Comparison of ENCODE assay signal across 8 cellular contexts in genomic region chr4:4762909-4763814, GRCh38.
DNase-seq lines count a peak whose midpoint lies in the region; ATAC-seq and TF ChIP-seq lines count a peak whose summit lies in the region.

No MANE protein-coding gene starts in this region.

- H3K4me2 ChIP-seq in fibroblast of lung (ENCODE audit: extremely low read depth, insufficient read depth, low read length) = no peak overlapping the region

- TF ChIP-seq CTCF in fibroblast of lung (conservative IDR thresholded peaks at IDR 0.05 in 1 of 2, IDR thresholded peaks at IDR 0.05 in 1 of 2; ENCODE audit: low read depth in 1 of 2, low read length in 2 of 2) = no peak
- TF ChIP-seq CTCF in upper lobe of right lung (IDR thresholded peaks at IDR 0.05) = no peak

- H3K4me3 ChIP-seq in fibroblast of lung (replicated peaks in 1 of 4; ENCODE audit: control extremely low read depth in 1 of 4, insufficient read depth in 1 of 4, low read depth in 3 of 4, low read length in 4 of 4) (no peak overlapping the region), upper lobe of right lung (no peak overlapping the region)

- ATAC-seq in GM18517 (IDR thresholded peaks at IDR 0.05; ENCODE audit: unreplicated experiment) = peak; percentile 91
- ATAC-seq in HG02852 (IDR thresholded peaks at IDR 0.05; ENCODE audit: unreplicated experiment) = peak; percentile 89
- peak; percentile 17 for ATAC-seq in upper lobe of right lung

- no peaks in the 10 kb centered on the region for H4K20me1 ChIP-seq in fibroblast of lung (ENCODE audit: control insufficient read depth, extremely low read depth, insufficient read depth, low read length)

- H3K27me3 ChIP-seq in fibroblast of lung (ENCODE audit: control insufficient read depth, insufficient read depth, low read length) (no peaks in the 10 kb centered on the region), upper lobe of right lung (no peaks in the 10 kb centered on the region)

- H3K4me1 ChIP-seq in fibroblast of lung (ENCODE audit: control insufficient read depth, extremely low read depth, insufficient read depth, low read length) = no peaks in the 10 kb centered on the region
- H3K4me1 ChIP-seq in upper lobe of right lung = no peaks in the 10 kb centered on the region

- intact Hi-C loops in upper lobe of right lung (cut with DNase I) = no loop called here

- H2AFZ ChIP-seq in fibroblast of lung (ENCODE audit: low read length) = no peak overlapping the region

- H3K27ac ChIP-seq in fibroblast of lung (ENCODE audit: insufficient read depth, low read length) (no peak overlapping the region), upper lobe of right lung (no peak overlapping the region)

- H3K9ac ChIP-seq in fibroblast of lung (ENCODE audit: insufficient read depth, low read length) = no peak overlapping the region

- no peaks in the 10 kb centered on the region for H3K79me2 ChIP-seq in fibroblast of lung (ENCODE audit: control insufficient read depth, insufficient read depth, low read length)

- DNase-seq in 8988T (peak; percentile 52), fibroblast of lung (ENCODE audit: low read depth in 2 of 2) (peak; percentile 49 to 66), upper lobe of right lung (peak; percentile 12), kidney glomerular epithelial cell (lab: John Stamatoyannopoulos, UW) (no peak), NCI-H345 treated with DMSO at 0.1 percent for 48 hours (lab: John Stamatoyannopoulos, UW; ENCODE audit: unreplicated experiment) (no peak)

- H3K9me3 ChIP-seq in fibroblast of lung (ENCODE audit: control insufficient read depth, insufficient read depth, low read depth, low read length) = no peaks in the 10 kb centered on the region
- no peaks in the 10 kb centered on the region for H3K9me3 ChIP-seq in upper lobe of right lung

- no peaks in the 10 kb centered on the region for H3K36me3 ChIP-seq in fibroblast of lung (ENCODE audit: control insufficient read depth, insufficient read depth, low read length)
- no peaks in the 10 kb centered on the region for H3K36me3 ChIP-seq in upper lobe of right lung

TF ChIP-seq in PFSK-1, 5 proteins besides CTCF, POLR2A, EP300 and RAD21:
- TF ChIP-seq POLR2AphosphoS5 (IDR thresholded peaks at IDR 0.05; ENCODE audit: low read depth, low read length) (0 out of 2 replicates have a peak, but pooled peaks have one; percentile 39), FOXP2 (optimal IDR thresholded peaks at IDR 0.05; ENCODE audit: borderline replicate concordance, extremely low read depth, extremely low read length, insufficient read depth) (no peak), TAF1 (IDR thresholded peaks at IDR 0.05; ENCODE audit: borderline replicate concordance, insufficient read depth, low read length) (peak; percentile 33; the same call in 1 of the 2 replicates), REST (IDR thresholded peaks at IDR 0.05; ENCODE audit: insufficient read depth in 1 of 2, low read depth in 2 of 2, low read length in 2 of 2) (peak in 1 of 2 experiments; percentile 60; a peak in 1 of 4 replicates), SIN3A (IDR thresholded peaks at IDR 0.05; ENCODE audit: borderline replicate concordance, insufficient read depth, low read length) (peak; percentile 63; the same call in 1 of the 2 replicates)
TF ChIP-seq in PFSK-1: peak in this region for 4.

Comparison
In these comparisons a context has a peak if more than half of its experiments do, and no peak if none do; other contexts are left out.
1. DNase-seq: peak in 8988T (single experiment), fibroblast of lung (2 of 2) and upper lobe of right lung (single experiment); none in kidney glomerular epithelial cell (single experiment) and NCI-H345 treated with DMSO at 0.1 percent for 48 hours (single experiment).
2. ATAC-seq: peak in every context shown above with its lines; median percentile 91 in GM18517; 89 in HG02852; 17 in upper lobe of right lung.